8 cellular contexts compared by ENCODE assay signal in the genomic region with DNA sequence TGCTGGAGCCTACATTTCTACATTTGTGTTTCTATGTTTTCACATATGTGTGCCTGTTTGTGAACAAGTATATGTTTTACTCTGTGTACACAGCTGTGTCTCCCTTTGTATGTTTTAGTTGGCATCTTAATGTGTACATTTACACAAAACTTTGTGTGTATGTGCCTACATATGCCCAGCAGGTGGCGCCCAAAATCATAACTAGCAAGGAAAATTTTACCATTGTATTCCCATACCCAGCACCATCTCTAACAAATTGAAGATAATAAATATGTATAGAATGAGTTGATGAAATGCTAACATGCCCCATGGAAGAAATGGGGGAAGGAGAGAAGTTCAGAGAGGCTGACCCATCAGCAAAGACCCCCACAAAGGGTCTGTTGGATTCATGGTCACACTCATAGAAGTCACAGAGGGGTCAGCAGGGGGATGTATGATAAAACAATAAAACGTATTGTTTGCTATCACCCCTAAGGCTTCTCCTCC. TPM values are rescaled to one million over a fixed set of nuclear protein-coding genes. Genes with fewer than 3 reads are reported as not detected.
DNase-seq lines count a peak whose midpoint lies in the region; ATAC-seq and TF ChIP-seq lines count a peak whose summit lies in the region.

No MANE protein-coding gene starts in this region.

- H3K9me3 ChIP-seq in SK-N-SH = no peaks in the 10 kb centered on the region
- no peaks in the 10 kb centered on the region for H3K9me3 ChIP-seq in psoas muscle

- H4K20me1 ChIP-seq in SK-N-SH (ENCODE audit: insufficient read depth) = no peaks in the 10 kb centered on the region

- H3K9ac ChIP-seq in SK-N-SH = no peak overlapping the region

- H3K36me3 Mint-ChIP-seq in glutamatergic neuron (ENCODE audit: unreplicated experiment) = no peaks in the 10 kb centered on the region

- 48% methylated on average over 2 of the region's 2 CpGs for WGBS in SK-N-SH (ENCODE audit: low lambda C conversion rate)
- 32 to 42% (median 33%) methylated on average over 2 of the region's 2 CpGs for WGBS in psoas muscle, 3 donors

- no peak overlapping the region for H3K4me3 ChIP-seq in GM12865 (ENCODE audit: low read depth, low read length)
- H3K4me3 ChIP-seq in NB4 (ENCODE audit: low read depth, low read length) = no peak overlapping the region
- no peak overlapping the region for H3K4me3 ChIP-seq in SK-N-SH (ENCODE audit: low read depth in 2 of 2, low read length in 1 of 2)
- no peak overlapping the region for H3K4me3 ChIP-seq in psoas muscle

- H3K79me2 ChIP-seq in SK-N-SH (ENCODE audit: insufficient read depth) = no peaks in the 10 kb centered on the region

- CTCF ChIA-PET in SK-N-SH (lab: Yijun Ruan, JAX) = interaction anchor here (0.6 to 23.8 kb wide), 67 partner anchors 10 to 1823 kb away, joined by 3 to 897 read pairs (median 4); no protein-coding TSS in a partner anchor

- no peak overlapping the region for H3K27ac Mint-ChIP-seq in glutamatergic neuron (ENCODE audit: unreplicated experiment)

- no peaks in the 10 kb centered on the region for H3K4me1 Mint-ChIP-seq in glutamatergic neuron (ENCODE audit: low read depth, unreplicated experiment)

- H2AFZ ChIP-seq in SK-N-SH (ENCODE audit: low read depth) = no peak overlapping the region

- H3F3A ChIP-seq in SK-N-SH (replicated peaks; ENCODE audit: insufficient read depth) = no peaks in the 10 kb centered on the region

- ATAC-seq in psoas muscle = peak; percentile 57 to 87 (median 74)
- no peak for ATAC-seq in HG03520 (IDR thresholded peaks at IDR 0.05; ENCODE audit: unreplicated experiment)
- ATAC-seq in HG03565 (IDR thresholded peaks at IDR 0.05; ENCODE audit: unreplicated experiment) = no peak

- TF ChIP-seq RAD21 in SK-N-SH (IDR thresholded peaks at IDR 0.05; ENCODE audit: low read length) = peak; percentile 100

- H3K36me3 ChIP-seq in SK-N-SH (replicated peaks in 1 of 2; ENCODE audit: control insufficient read depth in 1 of 2, insufficient read depth in 2 of 2, low read length in 1 of 2) = no peaks in the 10 kb centered on the region
- no peaks in the 10 kb centered on the region for H3K36me3 ChIP-seq in psoas muscle (ENCODE audit: insufficient read depth in 1 of 2, low read depth in 1 of 2)

- peaks cover 3% of the 10 kb centered on the region for H3K9me3 Mint-ChIP-seq in glutamatergic neuron (ENCODE audit: unreplicated experiment)

- TF ChIP-seq POLR2A in NB4 (IDR thresholded peaks at IDR 0.05; ENCODE audit: extremely low read depth, insufficient read length) = no peak

- TF ChIP-seq EP300 in SK-N-SH (IDR thresholded peaks at IDR 0.05; ENCODE audit: borderline replicate concordance in 1 of 2, low read depth in 1 of 2, low read length in 1 of 2) = no peak; a peak in 1 of 4 replicates

- H3K27me3 Mint-ChIP-seq in glutamatergic neuron (ENCODE audit: unreplicated experiment) = peaks cover 8% of the 10 kb centered on the region

- no peak overlapping the region for H3K4me2 ChIP-seq in SK-N-SH

- peak; percentile 83 for DNase-seq in GM12865 (ENCODE audit: low read depth)
- peak; percentile 80 for DNase-seq in NB4 (ENCODE audit: low read depth)
- peak; percentile 78 for DNase-seq in SK-N-SH
- peak; percentile 75 for DNase-seq in activated naive CD4-positive, alpha-beta T cell treated with Interleukin-2 at 50 U/mL for 16 hours
- DNase-seq in glutamatergic neuron = peak; percentile 75
- peak; percentile 68 to 81 for DNase-seq in psoas muscle

- TF ChIP-seq CTCF in GM12865 (IDR thresholded peaks at IDR 0.05; ENCODE audit: insufficient read depth, low read depth, low read length, missing control alignments) (peak; percentile 66), NB4 (IDR thresholded peaks at IDR 0.05; ENCODE audit: low read depth, low read length) (peak; percentile 85), SK-N-SH (IDR thresholded peaks at IDR 0.05) (peak; percentile 98), glutamatergic neuron (IDR thresholded peaks at IDR 0.05; ENCODE audit: partially characterized antibody, unreplicated experiment) (peak; percentile 90), psoas muscle (IDR thresholded peaks at IDR 0.05) (peak; percentile 88)

- no peak overlapping the region for H3K4me3 Mint-ChIP-seq in glutamatergic neuron (ENCODE audit: unreplicated experiment)

- peak overlapping the region in 1 of 2 experiments; percentile 24; a peak in 2 of 4 replicates for H3K27ac ChIP-seq in SK-N-SH (ENCODE audit: low read depth in 2 of 2, low read length in 1 of 2)
- H3K27ac ChIP-seq in psoas muscle = no peak overlapping the region

- POLR2A ChIA-PET in SK-N-SH (lab: Yijun Ruan, JAX) = interaction anchor here (2.3 kb wide), 1 partner anchor 37 kb away, joined by 11 read pairs; no protein-coding TSS in a partner anchor

- peaks cover 0 to 15% of the 10 kb centered on the region in 2 experiments; a peak in 1 of 4 replicates for H3K4me1 ChIP-seq in SK-N-SH (ENCODE audit: control insufficient read depth in 1 of 2, insufficient read depth in 2 of 2, low read depth in 1 of 2, low read length in 1 of 2)
- no peaks in the 10 kb centered on the region for H3K4me1 ChIP-seq in psoas muscle

- intact Hi-C loops in psoas muscle (cut with DNase I) = loop anchor here (2.0 to 5.0 kb wide), 5 partner anchors 101 to 267 kb away; a partner anchor contains a TSS

- no peaks in the 10 kb centered on the region for H3K9me2 ChIP-seq in SK-N-SH

- H3K27me3 ChIP-seq in SK-N-SH (ENCODE audit: insufficient read depth) (no peaks in the 10 kb centered on the region), psoas muscle (ENCODE audit: insufficient read depth in 3 of 3, low read length in 2 of 3) (no peaks in the 10 kb centered on the region)

TF ChIP-seq in SK-N-SH, 30 proteins besides CTCF, POLR2A, EP300 and RAD21:
- TF ChIP-seq SMC3 (IDR thresholded peaks at IDR 0.05; ENCODE audit: low read depth, low read length) (peak; percentile 99), TAF1 (IDR thresholded peaks at IDR 0.05; ENCODE audit: borderline replicate concordance, low read depth, low read length) (no peak), RXRA (IDR thresholded peaks at IDR 0.05; ENCODE audit: borderline replicate concordance, low read depth) (no peak), RFX5 (IDR thresholded peaks at IDR 0.05; ENCODE audit: low read length) (0 out of 2 replicates have a peak, but pooled peaks have one; percentile 44), RCOR1 (IDR thresholded peaks at IDR 0.05; ENCODE audit: low read length) (peak; percentile 36; the same call in 1 of the 2 replicates)

RNA-seq across cellular contexts. Expression of a gene that starts 48.1 kb away (rescaled TPM):
- polyA plus RNA-seq in SK-N-SH (2012; rRNA removed) (16.0 and 19.5 TPM in 2 replicates), psoas muscle (100 to 1,000 TPM in 2 of 3 donors, 10 to 100 TPM in 1; 76.1 to 209 (median 186) TPM)
- 6.9 and 10.5 TPM in 2 replicates for polyA plus RNA-seq in SK-N-SH (2012; cell fraction: cytosol; rRNA removed)
- polyA plus RNA-seq in SK-N-SH (2012; cell fraction: nucleus; rRNA removed) = 57.7 and 96.1 TPM in 2 replicates
- total RNA-seq in glutamatergic neuron (ENCODE audit: unreplicated experiment) (959 TPM), psoas muscle (100 to 1,000 TPM in 2 of 4 donors, 10 to 100 TPM in 2; 45.6 to 159 (median 111) TPM)

Comparison
In these comparisons a context has a peak if more than half of its experiments do, and no peak if none do; other contexts are left out.
1. ATAC-seq: peak in psoas muscle (4 of 4); none in HG03520 (single experiment) and HG03565 (single experiment).
2. Peak in every context shown above with its lines, with median percentiles within 50 percentile points of each other: DNase-seq and CTCF ChIP-seq.